ENCODE assay signal across 8 cellular contexts in the genomic region with DNA sequence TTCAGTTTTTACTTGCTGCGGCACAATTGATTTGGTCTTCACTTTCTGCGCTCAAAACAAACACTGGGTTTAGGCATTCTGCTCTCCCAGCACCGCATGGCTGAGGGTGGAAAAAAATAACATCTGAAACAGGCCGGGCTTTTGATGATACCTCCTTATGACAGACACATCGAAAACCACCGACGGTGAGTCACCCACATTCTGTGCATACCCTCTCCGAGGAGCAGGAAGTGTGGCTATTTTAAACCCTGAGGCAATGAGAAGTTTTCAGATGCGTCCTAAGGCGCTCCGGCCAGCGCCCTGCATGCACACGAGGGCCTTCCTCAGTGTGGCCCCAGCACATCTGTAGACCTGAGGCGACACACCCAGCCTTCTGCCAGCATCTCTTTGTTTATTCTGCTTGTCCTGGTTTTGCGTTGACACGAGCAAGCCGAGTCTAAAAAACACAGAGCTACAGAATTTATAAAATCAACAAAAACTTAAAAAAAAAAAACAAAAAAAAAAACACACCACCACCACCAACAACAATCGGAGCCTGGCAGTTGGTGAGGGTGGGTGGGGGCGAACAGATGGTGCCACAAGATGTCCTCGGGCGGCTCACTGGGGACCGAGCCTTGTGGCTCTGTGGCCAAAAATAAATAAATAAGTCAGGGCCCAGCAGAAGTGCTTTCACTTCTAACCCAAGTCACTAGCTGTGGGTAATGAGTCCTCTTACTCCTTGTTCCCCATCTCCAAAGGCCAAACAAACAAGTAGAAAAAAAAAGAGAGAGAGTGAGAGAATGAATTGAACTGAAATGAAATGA.
DNase-seq lines count a peak whose midpoint lies in the region; ATAC-seq and TF ChIP-seq lines count a peak whose summit lies in the region.

No MANE protein-coding gene starts in this region.

- TF ChIP-seq CTCF in GM13976 (IDR thresholded peaks at IDR 0.05; ENCODE audit: borderline replicate concordance, control extremely low read depth, extremely low read depth, insufficient read depth, missing control alignments) (peak; percentile 1), NB4 (IDR thresholded peaks at IDR 0.05; ENCODE audit: low read depth, low read length) (no peak), colonic mucosa (IDR thresholded peaks at IDR 0.05) (no peak)

- H3K27me3 Mint-ChIP-seq in activated CD4-positive, alpha-beta T cell treated with anti-CD3 and anti-CD28 coated beads for 36 hours = peaks cover 1% of the 10 kb centered on the region
- no peaks in the 10 kb centered on the region for H3K27me3 Mint-ChIP-seq in memory B cell

- no peaks in the 10 kb centered on the region for H3K36me3 ChIP-seq in colonic mucosa

- peaks cover 3% of the 10 kb centered on the region for H3K36me3 Mint-ChIP-seq in activated CD4-positive, alpha-beta T cell treated with anti-CD3 and anti-CD28 coated beads for 36 hours (ENCODE audit: low read depth)
- peaks cover 2% of the 10 kb centered on the region for H3K36me3 Mint-ChIP-seq in memory B cell

- peaks cover 59% of the 10 kb centered on the region for H3K4me1 Mint-ChIP-seq in activated CD4-positive, alpha-beta T cell treated with anti-CD3 and anti-CD28 coated beads for 36 hours
- H3K4me1 Mint-ChIP-seq in memory B cell = peaks cover 32% of the 10 kb centered on the region

- no peaks in the 10 kb centered on the region for H3K27me3 ChIP-seq in colonic mucosa

- peak overlapping the region; percentile 56 for H3K27ac ChIP-seq in colonic mucosa

- intact Hi-C loops in activated CD4-positive, alpha-beta T cell treated with anti-CD3 and anti-CD28 coated beads for 36 hours (cut with DNase I, micrococcal nuclease) = loop anchor here (1.0 to 5.0 kb wide), 16 partner anchors 13 to 310 kb away; a partner anchor contains a TSS
- intact Hi-C loops in colonic mucosa (cut with DNase I) = no loop called here

- CTCF ChIA-PET in activated CD4-positive, alpha-beta T cell treated with anti-CD3 and anti-CD28 coated beads for 36 hours (lab: Charles Lee) = interaction anchor here (0.6 to 1.7 kb wide), 6 partner anchors 9 to 122 kb away, joined by 3 to 6 read pairs (median 3); no protein-coding TSS in a partner anchor

- POLR2A ChIA-PET in activated CD4-positive, alpha-beta T cell treated with anti-CD3 and anti-CD28 coated beads for 36 hours (lab: Charles Lee) = interaction anchor here (0.6 to 1.8 kb wide), 5 partner anchors 28 to 276 kb away, joined by 4 to 11 read pairs (median 4); no protein-coding TSS in a partner anchor

- H3K9me3 ChIP-seq in colonic mucosa = no peaks in the 10 kb centered on the region

- peak; percentile 60 for TF ChIP-seq POLR2A in NB4 (IDR thresholded peaks at IDR 0.05; ENCODE audit: extremely low read depth, insufficient read length)

- ATAC-seq in HG02588 (IDR thresholded peaks at IDR 0.05; ENCODE audit: unreplicated experiment) (peak; percentile 90), memory B cell (ENCODE audit: low read depth) (peak; percentile 85)
- peak; percentile 78 for ATAC-seq in activated CD4-positive, alpha-beta T cell treated with anti-CD3 and anti-CD28 coated beads for 36 hours

- in situ Hi-C loops in GM13976 (cut with MboI; ENCODE audit: low sequenced_read_pairs, unreplicated experiment) = loop anchor here (25.0 kb wide), 1 partner anchor 315 kb away; no protein-coding TSS in a partner anchor

- peaks cover 5% of the 10 kb centered on the region for H3K9me3 Mint-ChIP-seq in activated CD4-positive, alpha-beta T cell treated with anti-CD3 and anti-CD28 coated beads for 36 hours (ENCODE audit: low read depth)
- H3K9me3 Mint-ChIP-seq in memory B cell = peaks cover 2% of the 10 kb centered on the region

- DNase-seq in GM13976 (ENCODE audit: low spot score) = peak; percentile 89
- DNase-seq in NB4 (ENCODE audit: low read depth) = peak; percentile 99
- peak; percentile 95 for DNase-seq in activated CD4-positive, alpha-beta T cell treated with anti-CD3 and anti-CD28 coated beads for 36 hours
- no peak for DNase-seq in colonic mucosa
- peak; percentile 42 to 65 for DNase-seq in memory B cell (ENCODE audit: low spot score in 2 of 2)
- peak; percentile 65 to 72 for DNase-seq in stimulated activated CD8-positive, alpha-beta memory T cell treated with anti-CD3 and anti-CD28 coated beads, Interleukin-2, amount 100 ng/mL, for 1 hour (ENCODE audit: low read depth in 2 of 2)
- DNase-seq in NCI-H1930 (lab: John Stamatoyannopoulos, UW) = no peak

- H3K4me3 Mint-ChIP-seq in activated CD4-positive, alpha-beta T cell treated with anti-CD3 and anti-CD28 coated beads for 36 hours = peak overlapping the region; percentile 45
- H3K4me3 Mint-ChIP-seq in memory B cell = peak overlapping the region; percentile 78

- peaks cover 3% of the 10 kb centered on the region for H3K4me1 ChIP-seq in colonic mucosa

- peak overlapping the region; percentile 64 for H3K4me3 ChIP-seq in NB4 (ENCODE audit: low read depth, low read length)
- no peak overlapping the region for H3K4me3 ChIP-seq in colonic mucosa

- no peak overlapping the region for H3K9ac ChIP-seq in colonic mucosa (ENCODE audit: low read depth in 2 of 2, low read length in 2 of 2)

- peak overlapping the region; percentile 95 for H3K27ac Mint-ChIP-seq in activated CD4-positive, alpha-beta T cell treated with anti-CD3 and anti-CD28 coated beads for 36 hours
- H3K27ac Mint-ChIP-seq in memory B cell = peak overlapping the region; percentile 96

Comparison
In these comparisons a context has a peak if more than half of its experiments do, and no peak if none do; other contexts are left out.
1. DNase-seq: peak in GM13976 (single experiment), NB4 (single experiment), activated CD4-positive, alpha-beta T cell treated with anti-CD3 and anti-CD28 coated beads for 36 hours (single experiment), memory B cell (2 of 2) and stimulated activated CD8-positive, alpha-beta memory T cell treated with anti-CD3 and anti-CD28 coated beads, Interleukin-2, amount 100 ng/mL, for 1 hour (2 of 2); none in colonic mucosa (single experiment) and NCI-H1930 (0 of 2).
2. Peak in every context shown above with its lines, with median percentiles within 50 percentile points of each other: ATAC-seq.